27 cellular contexts compared by ENCODE assay signal in the genomic region with DNA sequence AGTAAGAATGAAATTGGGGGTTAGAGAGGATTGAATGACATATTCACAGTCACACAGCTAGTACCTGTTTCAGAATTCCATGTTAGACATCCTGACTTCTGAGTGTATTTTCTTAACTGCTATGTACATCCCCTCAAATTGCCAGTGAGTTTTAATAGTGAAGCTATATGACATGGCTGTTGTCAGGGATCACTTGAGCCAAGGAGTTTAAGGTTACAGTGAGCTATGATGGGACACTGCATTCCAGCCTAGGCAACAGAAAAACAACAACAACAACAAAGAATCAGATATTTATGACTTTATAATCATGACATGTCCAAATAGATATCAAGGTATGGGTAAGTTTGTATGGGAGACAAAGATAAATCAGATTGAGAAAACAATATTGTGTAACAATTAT. TPM values are rescaled to one million over a fixed set of nuclear protein-coding genes. Genes with fewer than 3 reads are reported as not detected.
"Had no signal": no experiment of that assay in that cellular context is flagged by ENCODE, and none has a peak within 500 bp of the region (broad histone marks: within the 10 kb centered on the region; RNA-seq: fewer than 3 reads in every experiment).

No MANE protein-coding gene starts in this region.

- H3K27me3 ChIP-seq: ovary, right atrium auricular region, stomach, testis, thyroid gland, transverse colon, upper lobe of right lung had no signal

- H3K27ac ChIP-seq: left ventricle myocardium inferior, ovary, right atrium auricular region, skin epidermis, stomach, testis, thyroid gland, transverse colon, upper lobe of right lung had no signal

- H3K27me3 Mint-ChIP-seq: naive B cell; natural killer cell treated with Interleukin-12 subunit alpha and Interleukin-12 subunit beta and Interleukin-15 and Interleukin-18, amount 100 ng/mL, for 72 hours; progenitor cell of endocrine pancreas; stimulated activated naive B cell treated with anti-CD40 and anti-IgM and Interleukin-4, amounts not matched to agents 10 μg/mL and 1 μg/mL and 100 μg/mL, for 72 hours had no signal

- H3K4me1 Mint-ChIP-seq: mesothelial cell of epicardium had no signal

- ATAC-seq: left colon; natural killer cell treated with Interleukin-12 subunit alpha and Interleukin-12 subunit beta and Interleukin-15 and Interleukin-18, amount 100 ng/mL, for 72 hours; sciatic nerve; stimulated activated naive B cell treated with anti-CD40 and anti-IgM and Interleukin-4, amounts not matched to agents 10 μg/mL and 1 μg/mL and 100 μg/mL, for 72 hours; stimulated activated naive CD8-positive, alpha-beta T cell treated with anti-CD3 and anti-CD28 coated beads, Interleukin-15, Interleukin-2, amounts not matched to agents 100 U/mL and 50 U/mL, for 24 hours; upper lobe of right lung had no signal

- H3K36me3 Mint-ChIP-seq: mesothelial cell of epicardium had no signal

- H3K4me3 Mint-ChIP-seq: mesothelial cell of epicardium; naive B cell; natural killer cell treated with Interleukin-12 subunit alpha and Interleukin-12 subunit beta and Interleukin-15 and Interleukin-18, amount 100 ng/mL, for 72 hours; stimulated activated naive B cell treated with anti-CD40 and anti-IgM and Interleukin-4, amounts not matched to agents 10 μg/mL and 1 μg/mL and 100 μg/mL, for 72 hours had no signal

- FAIRE-seq: kidney, urothelium cell line had no signal

- H3K9me3 ChIP-seq: left ventricle myocardium inferior, ovary, right atrium auricular region, stomach, testis, thyroid gland, transverse colon, upper lobe of right lung had no signal

- H3K4me3 ChIP-seq: left ventricle myocardium inferior, lung, ovary, right atrium auricular region, skin epidermis, stomach, testis, thyroid gland, transverse colon, upper lobe of right lung had no signal

- H3K4me1 ChIP-seq: left ventricle myocardium inferior, right atrium auricular region, stomach, testis, thyroid gland, transverse colon, upper lobe of right lung had no signal

- DNase-seq: hippocampal formation; kidney; left colon; left ventricle myocardium inferior; mesendoderm; naive B cell; ovary; stimulated activated CD4-positive, alpha-beta T cell treated with anti-CD3 and anti-CD28 coated beads, Interleukin-12 subunit alpha, Interleukin-12 subunit beta, amount 100 ng/mL, for 4 hours; stimulated activated CD4-positive, alpha-beta T cell treated with anti-CD3 and anti-CD28 coated beads, Interleukin-15, amount 100 ng/mL, for 24 hours; stimulated activated CD4-positive, alpha-beta T cell treated with anti-CD3 and anti-CD28 coated beads, Interleukin-2, amount 100 ng/mL, for 24 hours; stimulated activated CD4-positive, alpha-beta T cell treated with anti-CD3 and anti-CD28 coated beads, Interleukin-4, amount 100 ng/mL, for 1 hour; stimulated activated naive B cell treated with anti-CD40 and anti-IgM and Interleukin-4, amounts not matched to agents 10 μg/mL and 1 μg/mL and 100 μg/mL, for 72 hours; stimulated activated naive CD8-positive, alpha-beta T cell treated with anti-CD3 and anti-CD28 coated beads, Interleukin-15, Interleukin-2, amounts not matched to agents 100 U/mL and 50 U/mL, for 24 hours; stomach; testis; thyroid gland; transverse colon; upper lobe of right lung had no signal

- H3K27ac Mint-ChIP-seq: mesothelial cell of epicardium; natural killer cell treated with Interleukin-12 subunit alpha and Interleukin-12 subunit beta and Interleukin-15 and Interleukin-18, amount 100 ng/mL, for 72 hours; progenitor cell of endocrine pancreas; stimulated activated naive B cell treated with anti-CD40 and anti-IgM and Interleukin-4, amounts not matched to agents 10 μg/mL and 1 μg/mL and 100 μg/mL, for 72 hours had no signal

- H3K36me3 ChIP-seq: left ventricle myocardium inferior, ovary, right atrium auricular region, stomach, thyroid gland, transverse colon, upper lobe of right lung had no signal

RNA-seq across cellular contexts. Expression of gene PARP15, which starts 16.6 kb away (rescaled TPM):
- polyA plus RNA-seq: neural cell had no signal

RNA-seq across cellular contexts. Expression of gene DTX3L, which starts 29.9 kb away (rescaled TPM):
- polyA plus RNA-seq: neural cell had no signal

RNA-seq across cellular contexts. Expression of gene PARP9, which starts 29.9 kb away (rescaled TPM):
- polyA plus RNA-seq: neural cell had no signal
